Comparison of ENCODE assay signal across 5 cellular contexts in the genomic region with DNA sequence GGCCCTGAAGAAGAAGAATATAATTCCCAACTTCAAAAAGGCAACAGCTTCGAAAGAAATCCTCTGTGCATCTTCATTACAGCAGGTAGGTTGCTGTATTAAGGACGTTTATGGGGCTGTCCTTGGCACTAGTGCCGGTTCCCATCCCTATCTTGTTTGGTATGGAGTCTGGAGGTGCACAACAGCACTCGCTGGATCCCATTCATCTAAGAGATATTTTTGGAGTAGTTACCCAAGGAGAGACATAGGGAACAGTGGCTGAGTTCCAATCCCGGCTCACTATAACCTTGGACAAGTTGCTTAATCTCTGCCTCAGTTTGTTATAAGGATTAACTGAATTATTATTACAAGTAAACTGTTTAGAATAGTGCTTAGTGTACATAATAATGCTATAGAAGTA.
"Had no signal": no experiment of that assay in that cellular context is flagged by ENCODE, and none has a peak within 500 bp of the region (broad histone marks: within the 10 kb centered on the region; RNA-seq: fewer than 3 reads in every experiment).

No MANE protein-coding gene starts in this region.

- H3K27ac ChIP-seq: HL-60 had no signal

- DNase-seq: H9, HCEC 1CT had no signal

- ATAC-seq: GM23338, HepG2 had no signal

- H3K4me3 ChIP-seq: GM23338 had no signal
